26 cellular contexts compared by ENCODE assay signal in genomic region chr2:1453561-1453960, GRCh38. TPM values are rescaled to one million over a fixed set of nuclear protein-coding genes. Genes with fewer than 3 reads are reported as not detected.
"Had no signal": no experiment of that assay in that cellular context is flagged by ENCODE, and none has a peak within 500 bp of the region (broad histone marks: within the 10 kb centered on the region; RNA-seq: fewer than 3 reads in every experiment).

No MANE protein-coding gene starts in this region.

- H3K4me3 ChIP-seq: coronary artery, dorsolateral prefrontal cortex, esophagus squamous epithelium, gastrocnemius medialis, heart right ventricle, left lung, lower lobe of right lung, mucosa of descending colon had no signal

- DNase-seq: dermis blood vessel endothelial cell; dorsolateral prefrontal cortex; effector CD4-positive, alpha-beta T cell; effector memory CD4-positive, alpha-beta T cell; esophagus squamous epithelium; foreskin fibroblast; foreskin melanocyte; gastrocnemius medialis; heart right ventricle; hippocampal formation; left cardiac atrium; left ventricle myocardium superior; lower lobe of right lung; mesenchymal stem cell; mucosa of descending colon; naive B cell; naive thymus-derived CD8-positive, alpha-beta T cell had no signal

- H3K27me3 ChIP-seq: gastrocnemius medialis had no signal

- H3K27ac ChIP-seq: coronary artery, dorsolateral prefrontal cortex, esophagus squamous epithelium, gastrocnemius medialis, heart right ventricle, left lung, lower lobe of right lung had no signal

- H3K4me1 Mint-ChIP-seq: mesothelial cell of epicardium, naive B cell had no signal

- H3K4me1 ChIP-seq: esophagus squamous epithelium, gastrocnemius medialis, left lung, lower lobe of right lung had no signal

- H3K27ac Mint-ChIP-seq: mesothelial cell of epicardium; naive B cell; naive thymus-derived CD8-positive, alpha-beta T cell had no signal

- ATAC-seq: gastrocnemius medialis; heart right ventricle; left cardiac atrium; left lung; left ventricle myocardium superior; lower lobe of right lung; mucosa of descending colon; naive thymus-derived CD8-positive, alpha-beta T cell had no signal

- H3K36me3 ChIP-seq: esophagus squamous epithelium, gastrocnemius medialis, heart right ventricle, left lung, lower lobe of right lung had no signal

- H3K36me3 Mint-ChIP-seq: mesothelial cell of epicardium; naive B cell; naive thymus-derived CD8-positive, alpha-beta T cell had no signal

- H3K9me3 ChIP-seq: esophagus squamous epithelium, gastrocnemius medialis, left lung, lower lobe of right lung, mucosa of descending colon had no signal

- H3K4me3 Mint-ChIP-seq: mesothelial cell of epicardium; naive B cell; naive thymus-derived CD8-positive, alpha-beta T cell had no signal

- H3K9me3 Mint-ChIP-seq: mesothelial cell of epicardium; naive thymus-derived CD8-positive, alpha-beta T cell had no signal

RNA-seq across cellular contexts. Expression of gene TPO, which starts 40.3 kb away (rescaled TPM):
- total RNA-seq: dermis blood vessel endothelial cell; endothelial cell of umbilical vein; epithelial cell of proximal tubule; glomerular endothelial cell; kidney epithelial cell; lung microvascular endothelial cell; mesothelial cell of epicardium; myocyte; naive thymus-derived CD8-positive, alpha-beta T cell had no signal
